In the genomic region with DNA sequence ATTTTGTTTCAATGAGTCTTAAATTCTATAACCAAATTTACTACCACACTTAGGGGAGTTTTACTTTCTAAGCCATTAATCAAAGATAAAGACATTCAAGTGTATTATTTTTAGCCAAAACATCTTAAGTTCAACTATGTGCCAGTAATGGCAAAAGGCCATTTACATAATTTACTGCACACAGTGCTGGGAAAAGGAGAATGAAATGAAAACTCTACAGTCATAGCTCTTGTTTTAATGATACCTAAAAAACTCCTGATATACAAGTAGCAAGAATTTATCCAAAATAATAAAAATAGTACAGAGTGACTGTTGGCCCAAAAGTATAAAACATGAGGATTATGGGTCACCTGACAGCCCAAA, we compare ENCODE assay signal across 24 cellular contexts. TPM values are rescaled to one million over a fixed set of nuclear protein-coding genes. Genes with fewer than 3 reads are reported as not detected.
A peak's percentile ranks its signal among the peaks of the same experiment; 100 is the strongest.
DNase-seq lines count a peak whose midpoint lies in the region; TF ChIP-seq lines count a peak whose summit lies in the region.
"Had no signal": no experiment of that assay in that cellular context is flagged by ENCODE, and none has a peak within 500 bp of the region (broad histone marks: within the 10 kb centered on the region; RNA-seq: fewer than 3 reads in every experiment).

No MANE protein-coding gene starts in this region.

- intact Hi-C loops in cardiac septum (cut with DNase I) (loop anchor here (5.0 to 10.0 kb wide), 2 partner anchors 33 to 266 kb away; a partner anchor contains a TSS), tibial artery (cut with DNase I; ENCODE audit: low total_unique reads) (loop anchor here (5.0 kb wide), 1 partner anchor 33 kb away; no protein-coding TSS in a partner anchor)

- H3K9me3 ChIP-seq in right atrium auricular region (no peaks in the 10 kb centered on the region), tibial artery (no peaks in the 10 kb centered on the region)
- H3K9me3 ChIP-seq: HAP-1, upper lobe of right lung had no signal

- DNase-seq in right atrium auricular region (ENCODE audit: low spot score), result no peak
- DNase-seq in cardiac septum (ENCODE audit: low spot score), result no peak
- no peak for DNase-seq in tibial artery
- no peak for DNase-seq in RWPE1 (ENCODE audit: low spot score)
- DNase-seq in SHP77 (lab: John Stamatoyannopoulos, UW), result no peak
- DNase-seq in NCI-H2227 treated with DMSO at 0.1 percent for 48 hours (lab: John Stamatoyannopoulos, UW), result no peak
- DNase-seq: activated CD4-positive, alpha-beta T cell treated with anti-CD3 and anti-CD28 coated beads for 48 hours; activated naive CD4-positive, alpha-beta T cell treated with anti-CD3 and anti-CD28 coated beads for 36 hours; activated T-cell treated with anti-CD3 and anti-CD28 coated beads, Interleukin-2, amount 50 U/mL, for 24 hours; central memory CD4-positive, alpha-beta T cell; DMS153; kidney glomerular epithelial cell; NCI-H1694; NCI-H510A treated with DMSO at 0.1 percent for 48 hours; stimulated activated CD8-positive, alpha-beta memory T cell treated with anti-CD3 and anti-CD28 coated beads, Interleukin-4, amount 100 ng/mL, for 48 hours; T1000; upper lobe of right lung; WERI-Rb-1 had no signal

- TF ChIP-seq CTCF in right atrium auricular region (IDR thresholded peaks at IDR 0.05) (no peak), nephron (IDR thresholded peaks at IDR 0.05; ENCODE audit: unreplicated experiment in 3 of 3) (no peak), tibial artery (IDR thresholded peaks at IDR 0.05) (no peak), RWPE1 (conservative IDR thresholded peaks at IDR 0.05; ENCODE audit: low read depth) (no peak)

- no peak overlapping the region for H3K4me3 Mint-ChIP-seq in nephron
- H3K4me3 Mint-ChIP-seq: activated naive CD4-positive, alpha-beta T cell treated with anti-CD3 and anti-CD28 coated beads for 36 hours; activated T-cell treated with anti-CD3 and anti-CD28 coated beads, Interleukin-2, amount 50 U/mL, for 24 hours; IgD-negative memory B cell; memory B cell had no signal

- peak overlapping the region; percentile 61 to 73 for H3K27ac ChIP-seq in right atrium auricular region
- H3K27ac ChIP-seq in cingulate gyrus (ENCODE audit: low read depth, low read length), result peak overlapping the region; percentile 92
- H3K27ac ChIP-seq in tibial artery, result peak overlapping the region; percentile 54 to 59
- no peak overlapping the region for H3K27ac ChIP-seq in RWPE1
- H3K27ac ChIP-seq: skin epidermis, upper lobe of right lung, WERI-Rb-1 had no signal

- H3K27me3 ChIP-seq in right atrium auricular region, result no peaks in the 10 kb centered on the region
- H3K27me3 ChIP-seq in tibial artery, result no peaks in the 10 kb centered on the region
- H3K27me3 ChIP-seq: upper lobe of right lung had no signal

- H3K36me3 Mint-ChIP-seq in nephron (ENCODE audit: low read depth), result peaks cover 40% of the 10 kb centered on the region

- no peaks in the 10 kb centered on the region for H3K27me3 Mint-ChIP-seq in nephron (ENCODE audit: low read depth)
- H3K27me3 Mint-ChIP-seq: activated T-cell treated with anti-CD3 and anti-CD28 coated beads, Interleukin-2, amount 50 U/mL, for 24 hours; IgD-negative memory B cell; memory B cell had no signal

- no peaks in the 10 kb centered on the region for H3K9me3 Mint-ChIP-seq in nephron
- H3K9me3 Mint-ChIP-seq: activated naive CD4-positive, alpha-beta T cell treated with anti-CD3 and anti-CD28 coated beads for 36 hours; activated T-cell treated with anti-CD3 and anti-CD28 coated beads, Interleukin-2, amount 50 U/mL, for 24 hours; IgD-negative memory B cell; memory B cell had no signal

- peak overlapping the region; percentile 87 to 94 (median 87) for H3K27ac Mint-ChIP-seq in nephron
- H3K27ac Mint-ChIP-seq: activated naive CD4-positive, alpha-beta T cell treated with anti-CD3 and anti-CD28 coated beads for 36 hours had no signal

- CTCF ChIA-PET in RWPE1 (lab: Yijun Ruan, JAX), result interaction anchor here (0.7 kb wide), 1 partner anchor 106 kb away, joined by 3 read pairs; no protein-coding TSS in a partner anchor

- H3K4me1 ChIP-seq in right atrium auricular region (peaks cover 0 to 12% of the 10 kb centered on the region in 2 donors), tibial artery (peaks cover 0 to 39% (median 27%) of the 10 kb centered on the region in 4 donors)
- H3K4me1 ChIP-seq: HAP-1 had no signal

- peaks cover 49% of the 10 kb centered on the region for H3K4me1 Mint-ChIP-seq in nephron
- H3K4me1 Mint-ChIP-seq: IgD-negative memory B cell, memory B cell had no signal

- H3K4me3 ChIP-seq in right atrium auricular region (no peak overlapping the region), tibial artery (no peak overlapping the region)
- H3K4me3 ChIP-seq: HAP-1, skin epidermis, upper lobe of right lung had no signal

- no peaks in the 10 kb centered on the region for H3K36me3 ChIP-seq in right atrium auricular region
- H3K36me3 ChIP-seq in tibial artery, result peaks cover 0 to 17% (median 7%) of the 10 kb centered on the region in 3 donors
- H3K36me3 ChIP-seq: HAP-1 had no signal

- POLR2A ChIA-PET in RWPE1 (lab: Yijun Ruan, JAX; ENCODE audit: low non-redundant PET), result no interaction called here

RNA-seq across cellular contexts. Expression of a gene that starts 42.4 kb away (rescaled TPM):
- total RNA-seq in right atrium auricular region, result 100 to 1,000 TPM in 1 of 2 donors, 10 to 100 TPM in 1; 86.1 to 115 TPM
- total RNA-seq in cardiac septum, result 73.9 TPM
